Comparison of ENCODE assay signal across 14 cellular contexts in the genomic region with DNA sequence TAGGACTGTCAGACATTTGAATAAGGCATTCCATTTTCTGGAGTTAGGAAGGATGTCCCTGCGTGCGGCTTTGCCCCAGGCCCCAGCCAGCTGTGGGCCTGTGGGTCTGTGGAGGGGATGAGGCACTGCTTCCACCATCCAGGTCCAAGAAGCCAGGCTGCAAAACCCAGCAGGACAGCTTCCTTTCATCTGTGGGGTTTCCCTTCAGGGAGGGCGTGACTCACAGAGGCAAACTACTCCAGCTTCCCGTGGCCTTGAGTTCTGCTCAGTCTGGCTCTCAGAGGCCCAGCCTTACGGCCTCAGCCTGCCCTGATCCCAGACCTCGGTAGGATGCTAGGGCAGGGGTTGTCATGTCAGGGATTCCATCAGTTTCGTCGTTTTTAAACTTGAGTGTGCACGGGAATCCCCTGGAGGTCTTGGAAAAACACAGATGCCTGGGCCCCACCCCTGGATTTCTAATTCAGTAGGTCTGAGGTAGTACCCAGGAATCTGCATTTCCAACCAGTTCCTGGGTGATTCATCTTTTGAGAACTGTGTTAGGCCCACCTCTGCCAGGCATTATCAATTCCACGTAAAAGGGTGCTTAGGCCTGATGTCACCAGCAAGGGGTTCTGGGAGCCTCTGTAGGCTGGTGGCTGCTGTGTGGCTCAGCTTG. TPM values are rescaled to one million over a fixed set of nuclear protein-coding genes. Genes with fewer than 3 reads are reported as not detected.
DNase-seq lines count a peak whose midpoint lies in the region; ATAC-seq and TF ChIP-seq lines count a peak whose summit lies in the region.
"Had no signal": no experiment of that assay in that cellular context is flagged by ENCODE, and none has a peak within 500 bp of the region (broad histone marks: within the 10 kb centered on the region; RNA-seq: fewer than 3 reads in every experiment).

No MANE protein-coding gene starts in this region.

- DNase-seq in activated CD4-positive, CD25-positive, alpha-beta regulatory T cell treated with anti-CD3 and anti-CD28 coated beads, Interleukin-2, amount 50 U/mL, for 72 hours, result no peak
- DNase-seq in M059J (ENCODE audit: low read depth), result peak; percentile 39
- peak; percentile 6 for DNase-seq in astrocyte of the hippocampus (ENCODE audit: low read depth, low spot score)
- peak; percentile 69 for DNase-seq in mesenteric fat pad (ENCODE audit: low spot score)
- no peak for DNase-seq in occipital lobe (lab: John Stamatoyannopoulos, UW)
- no peak for DNase-seq in erythroblast (lab: John Stamatoyannopoulos, UW)
- DNase-seq: amniotic stem cell, DMS 273 treated with DMSO at 0.1 percent for 48 hours, midbrain, NCI-H1092, SHP77, thyroid gland had no signal

- peak; percentile 52 to 53 for ATAC-seq in activated CD4-positive, CD25-positive, alpha-beta regulatory T cell treated with anti-CD3 and anti-CD28 coated beads, Interleukin-2, amount 50 U/mL, for 24 hours
- no peak for ATAC-seq in GM21619 (IDR thresholded peaks at IDR 0.05; ENCODE audit: unreplicated experiment)

- TF ChIP-seq POLR2A in erythroblast (IDR thresholded peaks at IDR 0.05; ENCODE audit: low read length), result no peak

RNA-seq across cellular contexts. Expression of a gene that starts 32.3 kb away (rescaled TPM):
- total RNA-seq in M059J (2014; rRNA removed; shearing (Covaris generic)), result 4.5 and 6.3 TPM in 2 replicates
- total RNA-seq in mesenteric fat pad (2.5 TPM), occipital lobe (4.7 TPM)

Comparison
In these comparisons a context has a peak if more than half of its experiments do, and no peak if none do; other contexts are left out.
1. DNase-seq: peak in M059J (single experiment), astrocyte of the hippocampus (single experiment) and mesenteric fat pad (single experiment); none in activated CD4-positive, CD25-positive, alpha-beta regulatory T cell treated with anti-CD3 and anti-CD28 coated beads, Interleukin-2, amount 50 U/mL, for 72 hours (single experiment), occipital lobe (single experiment) and erythroblast (0 of 2).